In genomic region chr3:53160660-53161344, GRCh38 we compare ENCODE assay signal across 8 cellular contexts. TPM values are rescaled to one million over a fixed set of nuclear protein-coding genes. Genes with fewer than 3 reads are reported as not detected.
DNase-seq lines count a peak whose midpoint lies in the region; ATAC-seq and TF ChIP-seq lines count a peak whose summit lies in the region.

PRKCD (plus strand) TSS chr3:53161209; CDS start chr3:53178423, 17,214 bp downstream.

- no peaks in the 10 kb centered on the region for H3K27me3 ChIP-seq in right lobe of liver

- 0% methylated on average over 1 of the region's 69 CpGs for WGBS in right lobe of liver (ENCODE audit: insufficient coverage, low coverage, low lambda C conversion rate, missing lambda C conversion rate)

- H3K9me3 ChIP-seq in right lobe of liver, result no peaks in the 10 kb centered on the region

- DNase-seq in GM13976 (ENCODE audit: low spot score), result peak; percentile 97
- DNase-seq in NCI-H2196 (lab: John Stamatoyannopoulos, UW; ENCODE audit: unreplicated experiment), result peak; percentile 58
- peak; percentile 78 for DNase-seq in activated CD4-positive, alpha-beta T cell treated with anti-CD3 and anti-CD28 coated beads, Interleukin-2, amount 50 U/mL, for 1 hour
- peak; percentile 87 for DNase-seq in dermis blood vessel endothelial cell
- peak; percentile 91 to 95 (median 94) for DNase-seq in right lobe of liver
- DNase-seq in stimulated activated CD4-positive, alpha-beta T cell treated with anti-CD3 and anti-CD28 coated beads, Interleukin-4, amount 100 ng/mL, for 24 hours, result peak; percentile 69

- ATAC-seq in HG02938 (IDR thresholded peaks at IDR 0.05; ENCODE audit: unreplicated experiment) (peak; percentile 44), right lobe of liver (peak; percentile 86 to 90 (median 88))

- peak; percentile 63 for TF ChIP-seq POLR2A in right lobe of liver (IDR thresholded peaks at IDR 0.05)

- intact Hi-C loops in right lobe of liver (cut with DNase I), result no loop called here

- H3K27ac ChIP-seq in 22Rv1 (peak within 1 kb of the TSS; percentile 94), right lobe of liver (peak within 1 kb of the TSS; percentile 67 to 81 (median 76))

- peak within 1 kb of the TSS; percentile 52 to 93 (median 74) for H3K4me3 ChIP-seq in right lobe of liver

- peaks cover 0 to 19% (median 9%) of the 10 kb centered on the region in 4 donors for H3K4me1 ChIP-seq in right lobe of liver

- in situ Hi-C loops in GM13976 (cut with MboI; ENCODE audit: low sequenced_read_pairs, unreplicated experiment), result no loop called here

- peak; percentile 55; the same call in 1 of the 2 replicates for TF ChIP-seq CTCF in 22Rv1 (IDR thresholded peaks at IDR 0.05)
- TF ChIP-seq CTCF in GM13976 (IDR thresholded peaks at IDR 0.05; ENCODE audit: borderline replicate concordance, control extremely low read depth, extremely low read depth, insufficient read depth, missing control alignments), result peak; percentile 17
- peak; percentile 18 to 53 (median 43) for TF ChIP-seq CTCF in right lobe of liver (IDR thresholded peaks at IDR 0.05)

- no peaks in the 10 kb centered on the region for H3K36me3 ChIP-seq in right lobe of liver

RNA-seq across cellular contexts. Expression of gene PRKCD, which starts in this region (rescaled TPM):
- 2.2 and 3.5 TPM in 2 replicates for total RNA-seq in dermis blood vessel endothelial cell
- 1 to 10 TPM; 3.5 to 8.3 (median 5.1) TPM for total RNA-seq in right lobe of liver

Comparison
In these comparisons a context has a peak if more than half of its experiments do, and no peak if none do; other contexts are left out.
1. Peak in every context shown above with its lines: DNase-seq, ATAC-seq, H3K4me3 ChIP-seq and H3K27ac ChIP-seq.